ENCODE assay signal across 14 cellular contexts in genomic region chr5:102277059-102277621, GRCh38.
"Had no signal": no experiment of that assay in that cellular context is flagged by ENCODE, and none has a peak within 500 bp of the region (broad histone marks: within the 10 kb centered on the region; RNA-seq: fewer than 3 reads in every experiment).

No MANE protein-coding gene starts in this region.

- DNase-seq: activated CD4-positive, alpha-beta memory T cell treated with anti-CD3 and anti-CD28 coated beads, Interleukin-2, amount 10 ng/mL, durations not matched to agents 7 days and 5 days; activated gamma-delta T cell treated with Interleukin-2 at 50 U/mL for 16 hours; activated naive CD8-positive, alpha-beta T cell treated with anti-CD3 and anti-CD28 coated beads for 36 hours; activated T-cell treated with anti-CD3 and anti-CD28 coated beads, Interleukin-2, amount 50 U/mL, for 72 hours; dermis blood vessel endothelial cell; erythroblast; hippocampal formation; naive thymus-derived CD8-positive, alpha-beta T cell; psoas muscle; right lobe of liver; stimulated activated CD8-positive, alpha-beta memory T cell treated with anti-CD3 and anti-CD28 coated beads, Interleukin-4, amount 100 ng/mL, for 48 hours; uterus had no signal

- H3K4me1 ChIP-seq: psoas muscle, right lobe of liver, uterus had no signal

- H3K27me3 ChIP-seq: right lobe of liver, uterus had no signal

- H3K36me3 ChIP-seq: right lobe of liver, uterus had no signal

- H3K4me1 Mint-ChIP-seq: activated naive CD8-positive, alpha-beta T cell treated with anti-CD3 and anti-CD28 coated beads for 36 hours had no signal

- H3K27ac Mint-ChIP-seq: activated CD4-positive, alpha-beta memory T cell treated with anti-CD3 and anti-CD28 coated beads, Interleukin-2, amount 10 ng/mL, durations not matched to agents 7 days and 5 days; activated naive CD8-positive, alpha-beta T cell treated with anti-CD3 and anti-CD28 coated beads for 36 hours; activated T-cell treated with anti-CD3 and anti-CD28 coated beads, Interleukin-2, amount 50 U/mL, for 72 hours; naive thymus-derived CD8-positive, alpha-beta T cell; stimulated activated naive CD8-positive, alpha-beta T cell treated with anti-CD3 and anti-CD28 coated beads, Interleukin-15, Interleukin-2, amounts not matched to agents 100 ng/mL and 50 ng/mL, for 24 hours had no signal

- H3K4me3 ChIP-seq: lung, psoas muscle, right lobe of liver, uterus had no signal

- H3K27me3 Mint-ChIP-seq: activated CD4-positive, alpha-beta memory T cell treated with anti-CD3 and anti-CD28 coated beads, Interleukin-2, amount 10 ng/mL, durations not matched to agents 7 days and 5 days had no signal

- H3K4me3 Mint-ChIP-seq: activated CD4-positive, alpha-beta memory T cell treated with anti-CD3 and anti-CD28 coated beads, Interleukin-2, amount 10 ng/mL, durations not matched to agents 7 days and 5 days; activated naive CD8-positive, alpha-beta T cell treated with anti-CD3 and anti-CD28 coated beads for 36 hours; activated T-cell treated with anti-CD3 and anti-CD28 coated beads, Interleukin-2, amount 50 U/mL, for 72 hours; naive thymus-derived CD8-positive, alpha-beta T cell; stimulated activated naive CD8-positive, alpha-beta T cell treated with anti-CD3 and anti-CD28 coated beads, Interleukin-15, Interleukin-2, amounts not matched to agents 100 ng/mL and 50 ng/mL, for 24 hours had no signal

- H3K27ac ChIP-seq: psoas muscle, right lobe of liver, uterus had no signal

- H3K9me3 ChIP-seq: psoas muscle, right lobe of liver, uterus had no signal

- ATAC-seq: activated T-cell treated with anti-CD3 and anti-CD28 coated beads, Interleukin-2, amount 50 U/mL, for 72 hours; naive thymus-derived CD8-positive, alpha-beta T cell; psoas muscle had no signal

- H3K36me3 Mint-ChIP-seq: activated naive CD8-positive, alpha-beta T cell treated with anti-CD3 and anti-CD28 coated beads for 36 hours; naive thymus-derived CD8-positive, alpha-beta T cell had no signal

- H3K9me3 Mint-ChIP-seq: activated CD4-positive, alpha-beta memory T cell treated with anti-CD3 and anti-CD28 coated beads, Interleukin-2, amount 10 ng/mL, durations not matched to agents 7 days and 5 days; activated naive CD8-positive, alpha-beta T cell treated with anti-CD3 and anti-CD28 coated beads for 36 hours; activated T-cell treated with anti-CD3 and anti-CD28 coated beads, Interleukin-2, amount 50 U/mL, for 72 hours; naive thymus-derived CD8-positive, alpha-beta T cell; stimulated activated naive CD8-positive, alpha-beta T cell treated with anti-CD3 and anti-CD28 coated beads, Interleukin-15, Interleukin-2, amounts not matched to agents 100 ng/mL and 50 ng/mL, for 24 hours had no signal
